Comparison of ENCODE assay signal across 14 cellular contexts in genomic region chr14:53537421-53538315, GRCh38.
DNase-seq lines count a peak whose midpoint lies in the region; ATAC-seq and TF ChIP-seq lines count a peak whose summit lies in the region.
"Had no signal": no experiment of that assay in that cellular context is flagged by ENCODE, and none has a peak within 500 bp of the region (broad histone marks: within the 10 kb centered on the region; RNA-seq: fewer than 3 reads in every experiment).

No MANE protein-coding gene starts in this region.

- no peak overlapping the region for H3K27ac Mint-ChIP-seq in type B pancreatic cell
- no peak overlapping the region for H3K27ac Mint-ChIP-seq in activated CD8-positive, alpha-beta memory T cell treated with anti-CD3 and anti-CD28 coated beads, Interleukin-2, amount 10 ng/mL, durations not matched to agents 7 days and 5 days
- no peak overlapping the region for H3K27ac Mint-ChIP-seq in stimulated activated memory B cell treated with anti-CD40 and anti-IgM and Interleukin-4, amounts not matched to agents 10 μg/mL and 1 μg/mL and 100 μg/mL, for 72 hours
- H3K27ac Mint-ChIP-seq: activated CD4-positive, alpha-beta memory T cell treated with anti-CD3 and anti-CD28 coated beads, Interleukin-2, amount 10 ng/mL, durations not matched to agents 7 days and 5 days; activated T-helper 17 cell treated with anti-CD3 and anti-CD28 coated beads, Interleukin-2, amount 50 U/mL, for 72 hours; naive thymus-derived CD8-positive, alpha-beta T cell had no signal

- no peaks in the 10 kb centered on the region for H3K36me3 Mint-ChIP-seq in type B pancreatic cell
- H3K36me3 Mint-ChIP-seq in activated CD8-positive, alpha-beta memory T cell treated with anti-CD3 and anti-CD28 coated beads, Interleukin-2, amount 10 ng/mL, durations not matched to agents 7 days and 5 days = no peaks in the 10 kb centered on the region
- H3K36me3 Mint-ChIP-seq in stimulated activated memory B cell treated with anti-CD40 and anti-IgM and Interleukin-4, amounts not matched to agents 10 μg/mL and 1 μg/mL and 100 μg/mL, for 72 hours = no peaks in the 10 kb centered on the region
- H3K36me3 Mint-ChIP-seq: naive thymus-derived CD8-positive, alpha-beta T cell had no signal

- DNase-seq in heart right ventricle (peak in 1 of 2 donors; percentile 15), left cardiac atrium (no peak), epithelial cell of esophagus (ENCODE audit: low read depth) (peak; percentile 6), type B pancreatic cell (ENCODE audit: extremely low spot score, unreplicated experiment) (no peak)
- DNase-seq in activated CD8-positive, alpha-beta memory T cell treated with anti-CD3 and anti-CD28 coated beads, Interleukin-2, amount 10 ng/mL, durations not matched to agents 7 days and 5 days = no peak
- DNase-seq: activated CD4-positive, alpha-beta memory T cell treated with anti-CD3 and anti-CD28 coated beads, Interleukin-2, amount 10 ng/mL, durations not matched to agents 7 days and 5 days; aorta; KG1; naive thymus-derived CD8-positive, alpha-beta T cell had no signal

- ATAC-seq in heart right ventricle (peak in 5 of 8 donors; percentile 21 to 46 (median 36)), left cardiac atrium (no peak), SK-N-SH treated with all-trans-retinoic acid at 6 μM for 48 hours (no peak)
- ATAC-seq in activated CD8-positive, alpha-beta memory T cell treated with anti-CD3 and anti-CD28 coated beads, Interleukin-2, amount 10 ng/mL, durations not matched to agents 7 days and 5 days = no peak
- no peak for ATAC-seq in stimulated activated memory B cell treated with anti-CD40 and anti-IgM and Interleukin-4, amounts not matched to agents 10 μg/mL and 1 μg/mL and 100 μg/mL, for 72 hours
- ATAC-seq: activated T-helper 17 cell treated with anti-CD3 and anti-CD28 coated beads, Interleukin-2, amount 50 U/mL, for 72 hours; naive thymus-derived CD8-positive, alpha-beta T cell had no signal

- CTCF ChIA-PET in activated CD8-positive, alpha-beta memory T cell treated with anti-CD3 and anti-CD28 coated beads, Interleukin-2, amount 10 ng/mL, durations not matched to agents 7 days and 5 days (lab: Charles Lee) = interaction anchor here (1.0 to 1.6 kb wide), 3 partner anchors 11 to 810 kb away, joined by 4 to 8 read pairs (median 5); no protein-coding TSS in a partner anchor

- peaks cover 19% of the 10 kb centered on the region for H3K27me3 Mint-ChIP-seq in type B pancreatic cell
- peaks cover 4% of the 10 kb centered on the region for H3K27me3 Mint-ChIP-seq in activated CD8-positive, alpha-beta memory T cell treated with anti-CD3 and anti-CD28 coated beads, Interleukin-2, amount 10 ng/mL, durations not matched to agents 7 days and 5 days
- H3K27me3 Mint-ChIP-seq in stimulated activated memory B cell treated with anti-CD40 and anti-IgM and Interleukin-4, amounts not matched to agents 10 μg/mL and 1 μg/mL and 100 μg/mL, for 72 hours = no peaks in the 10 kb centered on the region
- H3K27me3 Mint-ChIP-seq: activated CD4-positive, alpha-beta memory T cell treated with anti-CD3 and anti-CD28 coated beads, Interleukin-2, amount 10 ng/mL, durations not matched to agents 7 days and 5 days; activated T-helper 17 cell treated with anti-CD3 and anti-CD28 coated beads, Interleukin-2, amount 50 U/mL, for 72 hours had no signal

- H3K36me3 ChIP-seq in heart right ventricle (no peaks in the 10 kb centered on the region), mesodermal cell (ENCODE audit: control insufficient read depth, insufficient read depth, low read length) (no peaks in the 10 kb centered on the region)

- H3K9me3 ChIP-seq in heart right ventricle (no peaks in the 10 kb centered on the region), mesodermal cell (ENCODE audit: control insufficient read depth, low read length) (no peaks in the 10 kb centered on the region)

- no peak overlapping the region for H3K4me3 ChIP-seq in heart right ventricle
- H3K4me3 ChIP-seq in epithelial cell of esophagus (ENCODE audit: low read length) = no peak overlapping the region
- no peak overlapping the region for H3K4me3 ChIP-seq in mesodermal cell (ENCODE audit: extremely low read depth, insufficient read depth, low read length, poor library complexity, severe bottlenecking)
- H3K4me3 ChIP-seq: SK-N-MC had no signal

- H3K4me1 Mint-ChIP-seq in type B pancreatic cell (ENCODE audit: unreplicated experiment) = peaks cover 28% of the 10 kb centered on the region
- peaks cover 4% of the 10 kb centered on the region for H3K4me1 Mint-ChIP-seq in activated CD8-positive, alpha-beta memory T cell treated with anti-CD3 and anti-CD28 coated beads, Interleukin-2, amount 10 ng/mL, durations not matched to agents 7 days and 5 days
- peaks cover 5% of the 10 kb centered on the region for H3K4me1 Mint-ChIP-seq in stimulated activated memory B cell treated with anti-CD40 and anti-IgM and Interleukin-4, amounts not matched to agents 10 μg/mL and 1 μg/mL and 100 μg/mL, for 72 hours
- H3K4me1 Mint-ChIP-seq: activated CD4-positive, alpha-beta memory T cell treated with anti-CD3 and anti-CD28 coated beads, Interleukin-2, amount 10 ng/mL, durations not matched to agents 7 days and 5 days; activated T-helper 17 cell treated with anti-CD3 and anti-CD28 coated beads, Interleukin-2, amount 50 U/mL, for 72 hours; naive thymus-derived CD8-positive, alpha-beta T cell had no signal

- 71 to 74% methylated on average over 5 of the region's 5 CpGs for WGBS in heart right ventricle, 2 donors
- 96 to 97% methylated on average over 3 to 4 of the region's 5 CpGs for WGBS in mesodermal cell (ENCODE audit: insufficient coverage in 2 of 2), 2 experiments

- H3K9me3 Mint-ChIP-seq in type B pancreatic cell = no peaks in the 10 kb centered on the region
- H3K9me3 Mint-ChIP-seq in activated CD8-positive, alpha-beta memory T cell treated with anti-CD3 and anti-CD28 coated beads, Interleukin-2, amount 10 ng/mL, durations not matched to agents 7 days and 5 days (ENCODE audit: low read depth) = no peaks in the 10 kb centered on the region
- H3K9me3 Mint-ChIP-seq in stimulated activated memory B cell treated with anti-CD40 and anti-IgM and Interleukin-4, amounts not matched to agents 10 μg/mL and 1 μg/mL and 100 μg/mL, for 72 hours = no peaks in the 10 kb centered on the region
- H3K9me3 Mint-ChIP-seq: activated CD4-positive, alpha-beta memory T cell treated with anti-CD3 and anti-CD28 coated beads, Interleukin-2, amount 10 ng/mL, durations not matched to agents 7 days and 5 days; activated T-helper 17 cell treated with anti-CD3 and anti-CD28 coated beads, Interleukin-2, amount 50 U/mL, for 72 hours; naive thymus-derived CD8-positive, alpha-beta T cell had no signal

- TF ChIP-seq CTCF in heart right ventricle (IDR thresholded peaks at IDR 0.05) (peak in 1 of 9 donors; percentile 12), epithelial cell of esophagus (IDR thresholded peaks at IDR 0.05; ENCODE audit: insufficient read depth, low read depth, low read length, missing control alignments) (no peak), type B pancreatic cell (conservative IDR thresholded peaks at IDR 0.05) (no peak)

- H3K4me1 ChIP-seq in heart right ventricle = peaks cover 0 to 31% (median 5%) of the 10 kb centered on the region in 9 donors
- H3K4me1 ChIP-seq in mesodermal cell (ENCODE audit: control insufficient read depth, insufficient read depth, low read length, poor library complexity, severe bottlenecking) = peaks cover 6% of the 10 kb centered on the region

- intact Hi-C loops in heart right ventricle (cut with DNase I) (loop anchor here (2.0 to 10.0 kb wide), 8 partner anchors 103 to 810 kb away; partner anchors contain the start of gene BMP4 (in 1 of the 10)), left cardiac atrium (cut with DNase I) (loop anchor here (2.0 to 10.0 kb wide), 5 partner anchors 103 to 810 kb away; no protein-coding TSS in a partner anchor)

- H3K27me3 ChIP-seq in heart right ventricle = no peaks in the 10 kb centered on the region

- peak overlapping the region; percentile 11 for H3K4me3 Mint-ChIP-seq in type B pancreatic cell
- H3K4me3 Mint-ChIP-seq in activated CD8-positive, alpha-beta memory T cell treated with anti-CD3 and anti-CD28 coated beads, Interleukin-2, amount 10 ng/mL, durations not matched to agents 7 days and 5 days = no peak overlapping the region
- no peak overlapping the region for H3K4me3 Mint-ChIP-seq in stimulated activated memory B cell treated with anti-CD40 and anti-IgM and Interleukin-4, amounts not matched to agents 10 μg/mL and 1 μg/mL and 100 μg/mL, for 72 hours
- H3K4me3 Mint-ChIP-seq: activated CD4-positive, alpha-beta memory T cell treated with anti-CD3 and anti-CD28 coated beads, Interleukin-2, amount 10 ng/mL, durations not matched to agents 7 days and 5 days; activated T-helper 17 cell treated with anti-CD3 and anti-CD28 coated beads, Interleukin-2, amount 50 U/mL, for 72 hours; naive thymus-derived CD8-positive, alpha-beta T cell had no signal

- H3K27ac ChIP-seq in heart right ventricle (peak overlapping the region in 5 of 10 donors; percentile 3 to 73 (median 40)), mesodermal cell (ENCODE audit: low read depth, low read length, severe bottlenecking) (peak overlapping the region; percentile 57)
- H3K27ac ChIP-seq: SK-N-MC had no signal

TF ChIP-seq in SK-N-SH treated with all-trans-retinoic acid at 6 μM for 48 hours, 23 proteins besides CTCF, POLR2A, EP300 and RAD21 (continues in another document):
- TF ChIP-seq, protein P1, sequence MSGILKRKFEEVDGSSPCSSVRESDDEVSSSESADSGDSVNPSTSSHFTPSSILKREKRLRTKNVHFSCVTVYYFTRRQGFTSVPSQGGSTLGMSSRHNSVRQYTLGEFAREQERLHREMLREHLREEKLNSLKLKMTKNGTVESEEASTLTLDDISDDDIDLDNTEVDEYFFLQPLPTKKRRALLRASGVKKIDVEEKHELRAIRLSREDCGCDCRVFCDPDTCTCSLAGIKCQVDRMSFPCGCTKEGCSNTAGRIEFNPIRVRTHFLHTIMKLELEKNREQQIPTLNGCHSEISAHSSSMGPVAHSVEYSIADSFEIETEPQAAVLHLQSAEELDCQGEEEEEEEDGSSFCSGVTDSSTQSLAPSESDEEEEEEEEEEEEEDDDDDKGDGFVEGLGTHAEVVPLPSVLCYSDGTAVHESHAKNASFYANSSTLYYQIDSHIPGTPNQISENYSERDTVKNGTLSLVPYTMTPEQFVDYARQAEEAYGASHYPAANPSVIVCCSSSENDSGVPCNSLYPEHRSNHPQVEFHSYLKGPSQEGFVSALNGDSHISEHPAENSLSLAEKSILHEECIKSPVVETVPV (CRISPR knock-in tag; IDR thresholded peaks at IDR 0.05) = no peak
- TF ChIP-seq, protein P2, sequence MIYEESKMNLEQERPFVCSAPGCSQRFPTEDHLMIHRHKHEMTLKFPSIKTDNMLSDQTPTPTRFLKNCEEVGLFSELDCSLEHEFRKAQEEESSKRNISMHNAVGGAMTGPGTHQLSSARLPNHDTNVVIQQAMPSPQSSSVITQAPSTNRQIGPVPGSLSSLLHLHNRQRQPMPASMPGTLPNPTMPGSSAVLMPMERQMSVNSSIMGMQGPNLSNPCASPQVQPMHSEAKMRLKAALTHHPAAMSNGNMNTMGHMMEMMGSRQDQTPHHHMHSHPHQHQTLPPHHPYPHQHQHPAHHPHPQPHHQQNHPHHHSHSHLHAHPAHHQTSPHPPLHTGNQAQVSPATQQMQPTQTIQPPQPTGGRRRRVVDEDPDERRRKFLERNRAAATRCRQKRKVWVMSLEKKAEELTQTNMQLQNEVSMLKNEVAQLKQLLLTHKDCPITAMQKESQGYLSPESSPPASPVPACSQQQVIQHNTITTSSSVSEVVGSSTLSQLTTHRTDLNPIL (CRISPR knock-in tag; IDR thresholded peaks at IDR 0.05; ENCODE audit: low read depth) = no peak
- no peak for TF ChIP-seq ISL1 (CRISPR knock-in tag; IDR thresholded peaks at IDR 0.05)

Comparison
In these comparisons a context has a peak if more than half of its experiments do, and no peak if none do; other contexts are left out.
1. ATAC-seq: peak in heart right ventricle (5 of 8); none in left cardiac atrium (0 of 2), activated CD8-positive, alpha-beta memory T cell treated with anti-CD3 and anti-CD28 coated beads, Interleukin-2, amount 10 ng/mL, durations not matched to agents 7 days and 5 days (single experiment), stimulated activated memory B cell treated with anti-CD40 and anti-IgM and Interleukin-4, amounts not matched to agents 10 μg/mL and 1 μg/mL and 100 μg/mL, for 72 hours (single experiment) and SK-N-SH treated with all-trans-retinoic acid at 6 μM for 48 hours (single experiment).